In the genomic region with DNA sequence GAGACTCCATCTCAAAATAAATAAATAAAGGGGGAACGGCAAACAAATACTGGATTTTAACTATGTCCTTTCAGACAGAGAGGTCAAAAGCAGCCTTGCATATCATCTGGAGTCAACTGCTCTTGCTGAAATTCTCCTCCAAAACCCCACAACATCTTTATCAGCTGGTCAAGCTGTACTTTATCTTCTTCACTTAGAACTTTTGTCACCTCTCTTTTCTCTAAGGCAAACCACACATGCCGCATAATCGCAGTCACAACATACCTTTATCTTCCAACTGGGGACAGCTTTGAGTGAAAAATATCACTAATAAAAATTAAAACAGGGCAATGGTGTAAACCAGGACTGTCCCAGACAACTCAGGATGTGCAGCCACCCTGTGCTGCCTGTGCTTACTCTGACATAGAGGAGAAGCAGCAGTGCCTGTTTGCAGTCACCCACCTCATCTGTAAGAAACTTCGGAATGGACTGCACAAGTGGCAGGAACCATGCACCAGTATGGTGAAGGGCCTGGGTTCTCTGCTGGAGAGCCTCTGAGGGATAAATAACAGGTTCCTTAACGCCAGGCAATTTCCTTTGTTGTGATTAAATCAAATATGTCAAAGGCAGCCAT, we compare ENCODE assay signal across 1 cellular context.
TF ChIP-seq lines count a peak whose summit lies in the region.

No MANE protein-coding gene starts in this region.

TF ChIP-seq in GM23338, 12 proteins besides CTCF, POLR2A, EP300 and RAD21:
- TF ChIP-seq, protein P1, sequence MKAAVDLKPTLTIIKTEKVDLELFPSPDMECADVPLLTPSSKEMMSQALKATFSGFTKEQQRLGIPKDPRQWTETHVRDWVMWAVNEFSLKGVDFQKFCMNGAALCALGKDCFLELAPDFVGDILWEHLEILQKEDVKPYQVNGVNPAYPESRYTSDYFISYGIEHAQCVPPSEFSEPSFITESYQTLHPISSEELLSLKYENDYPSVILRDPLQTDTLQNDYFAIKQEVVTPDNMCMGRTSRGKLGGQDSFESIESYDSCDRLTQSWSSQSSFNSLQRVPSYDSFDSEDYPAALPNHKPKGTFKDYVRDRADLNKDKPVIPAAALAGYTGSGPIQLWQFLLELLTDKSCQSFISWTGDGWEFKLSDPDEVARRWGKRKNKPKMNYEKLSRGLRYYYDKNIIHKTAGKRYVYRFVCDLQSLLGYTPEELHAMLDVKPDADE (IDR thresholded peaks at IDR 0.05) = no peak
- TF ChIP-seq ZNF331 (CRISPR knock-in tag; IDR thresholded peaks at IDR 0.05; ENCODE audit: low read depth) = no peak
- TF ChIP-seq ZNF114 (CRISPR knock-in tag; IDR thresholded peaks at IDR 0.05) = no peak
- TF ChIP-seq EZH2 (IDR thresholded peaks at IDR 0.05; ENCODE audit: low read depth, unreplicated experiment) = no peak
- TF ChIP-seq EZH2phosphoT487 (IDR thresholded peaks at IDR 0.05; ENCODE audit: unreplicated experiment) = no peak
- TF ChIP-seq CREB1 (CRISPR knock-in tag; IDR thresholded peaks at IDR 0.05; ENCODE audit: low read depth) = no peak
- TF ChIP-seq, protein P2, sequence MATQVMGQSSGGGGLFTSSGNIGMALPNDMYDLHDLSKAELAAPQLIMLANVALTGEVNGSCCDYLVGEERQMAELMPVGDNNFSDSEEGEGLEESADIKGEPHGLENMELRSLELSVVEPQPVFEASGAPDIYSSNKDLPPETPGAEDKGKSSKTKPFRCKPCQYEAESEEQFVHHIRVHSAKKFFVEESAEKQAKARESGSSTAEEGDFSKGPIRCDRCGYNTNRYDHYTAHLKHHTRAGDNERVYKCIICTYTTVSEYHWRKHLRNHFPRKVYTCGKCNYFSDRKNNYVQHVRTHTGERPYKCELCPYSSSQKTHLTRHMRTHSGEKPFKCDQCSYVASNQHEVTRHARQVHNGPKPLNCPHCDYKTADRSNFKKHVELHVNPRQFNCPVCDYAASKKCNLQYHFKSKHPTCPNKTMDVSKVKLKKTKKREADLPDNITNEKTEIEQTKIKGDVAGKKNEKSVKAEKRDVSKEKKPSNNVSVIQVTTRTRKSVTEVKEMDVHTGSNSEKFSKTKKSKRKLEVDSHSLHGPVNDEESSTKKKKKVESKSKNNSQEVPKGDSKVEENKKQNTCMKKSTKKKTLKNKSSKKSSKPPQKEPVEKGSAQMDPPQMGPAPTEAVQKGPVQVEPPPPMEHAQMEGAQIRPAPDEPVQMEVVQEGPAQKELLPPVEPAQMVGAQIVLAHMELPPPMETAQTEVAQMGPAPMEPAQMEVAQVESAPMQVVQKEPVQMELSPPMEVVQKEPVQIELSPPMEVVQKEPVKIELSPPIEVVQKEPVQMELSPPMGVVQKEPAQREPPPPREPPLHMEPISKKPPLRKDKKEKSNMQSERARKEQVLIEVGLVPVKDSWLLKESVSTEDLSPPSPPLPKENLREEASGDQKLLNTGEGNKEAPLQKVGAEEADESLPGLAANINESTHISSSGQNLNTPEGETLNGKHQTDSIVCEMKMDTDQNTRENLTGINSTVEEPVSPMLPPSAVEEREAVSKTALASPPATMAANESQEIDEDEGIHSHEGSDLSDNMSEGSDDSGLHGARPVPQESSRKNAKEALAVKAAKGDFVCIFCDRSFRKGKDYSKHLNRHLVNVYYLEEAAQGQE (IDR thresholded peaks at IDR 0.05; ENCODE audit: unreplicated experiment) = no peak
- TF ChIP-seq POLR2AphosphoS5 (IDR thresholded peaks at IDR 0.05; ENCODE audit: low read depth) = no peak
- TF ChIP-seq NANOG (IDR thresholded peaks at IDR 0.05; ENCODE audit: borderline replicate concordance) = no peak
- no peak for TF ChIP-seq STAT1 (IDR thresholded peaks at IDR 0.05; ENCODE audit: unreplicated experiment)
- no peak for TF ChIP-seq ZNF462 (CRISPR knock-in tag; IDR thresholded peaks at IDR 0.05)
- no peak for TF ChIP-seq JUNB (IDR thresholded peaks at IDR 0.05; ENCODE audit: unreplicated experiment)
TF ChIP-seq in GM23338: peak in this region for 0.
